Comparison of ENCODE assay signal across 9 cellular contexts in genomic region chr11:129846508-129847335, GRCh38. TPM values are rescaled to one million over a fixed set of nuclear protein-coding genes. Genes with fewer than 3 reads are reported as not detected.
DNase-seq lines count a peak whose midpoint lies in the region; ATAC-seq and TF ChIP-seq lines count a peak whose summit lies in the region.
"Had no signal": no experiment of that assay in that cellular context is flagged by ENCODE, and none has a peak within 500 bp of the region (broad histone marks: within the 10 kb centered on the region; RNA-seq: fewer than 3 reads in every experiment).

No MANE protein-coding gene starts in this region.

- H3K9me3 ChIP-seq in DND-41 (ENCODE audit: insufficient read depth, low read length, severe bottlenecking) (no peaks in the 10 kb centered on the region), MG63 (no peaks in the 10 kb centered on the region)

- no peak for TF ChIP-seq CTCF in DND-41 (IDR thresholded peaks at IDR 0.05; ENCODE audit: borderline replicate concordance, extremely low read depth, low read length, poor library complexity, severe bottlenecking)

- DNase-seq in DND-41 (no peak), MG63 (peak; percentile 37), amniotic epithelial cell (ENCODE audit: low read depth) (peak; percentile 98), myocyte (ENCODE audit: low read depth) (peak; percentile 92), NCI-H82 treated with DMSO at 0.1 percent for 48 hours (lab: John Stamatoyannopoulos, UW; ENCODE audit: unreplicated experiment) (no peak), NCI-H1436 treated with DMSO at 0.1 percent for 48 hours (lab: John Stamatoyannopoulos, UW) (no peak)
- DNase-seq: NCI-H345 had no signal

- H2AFZ ChIP-seq in DND-41 (ENCODE audit: low read depth, low read length): no peak overlapping the region

- no peak overlapping the region for H3K9ac ChIP-seq in DND-41 (ENCODE audit: low read depth, low read length)

- H3K36me3 ChIP-seq in DND-41 (ENCODE audit: insufficient read depth, low read length) (no peaks in the 10 kb centered on the region), MG63 (no peaks in the 10 kb centered on the region)

- H3K4me1 ChIP-seq in DND-41 (ENCODE audit: insufficient read depth, low read length): no peaks in the 10 kb centered on the region

- peak; percentile 92 for ATAC-seq in DND-41 (ENCODE audit: insufficient read depth, low read depth)
- ATAC-seq in GM18858 (IDR thresholded peaks at IDR 0.05; ENCODE audit: unreplicated experiment): no peak
- no peak for ATAC-seq in HG03175 (IDR thresholded peaks at IDR 0.05; ENCODE audit: unreplicated experiment)

- H3K27ac ChIP-seq in DND-41 (ENCODE audit: low read length): no peak overlapping the region

- H3K4me3 ChIP-seq in DND-41 (ENCODE audit: low read depth in 1 of 2, low read length in 2 of 2): no peak overlapping the region
- no peak overlapping the region for H3K4me3 ChIP-seq in MG63

- H4K20me1 ChIP-seq in DND-41 (ENCODE audit: insufficient read depth, low read length): no peaks in the 10 kb centered on the region

- H3K4me2 ChIP-seq in DND-41 (ENCODE audit: insufficient read depth, low read length): no peak overlapping the region

- H3K27me3 ChIP-seq in DND-41 (ENCODE audit: insufficient read depth, low read length, poor library complexity) (no peaks in the 10 kb centered on the region), MG63 (no peaks in the 10 kb centered on the region)

- no peaks in the 10 kb centered on the region for H3K79me2 ChIP-seq in DND-41 (ENCODE audit: insufficient read depth, low read length)

RNA-seq across cellular contexts. Expression of gene TMEM45B, which starts 31.1 kb away (rescaled TPM):
- total RNA-seq in MG63 (2014; rRNA removed; shearing (Covaris generic); ENCODE audit: low replicate concordance): not detected in 2 replicates
- total RNA-seq in myocyte: 0.19 TPM in 1 of 2 replicates, not detected in the other
- polyA plus RNA-seq in myocyte (2012): 0.08 TPM

RNA-seq across cellular contexts. Expression of gene NFRKB, which starts 48.7 kb away (rescaled TPM):
- total RNA-seq in MG63 (2014; rRNA removed; shearing (Covaris generic); ENCODE audit: low replicate concordance): 10.8 and 17.7 TPM in 2 replicates
- 20.6 and 25.1 TPM in 2 replicates for total RNA-seq in myocyte
- polyA plus RNA-seq in myocyte (2012): 11.4 TPM

Comparison
In these comparisons a context has a peak if more than half of its experiments do, and no peak if none do; other contexts are left out.
1. DNase-seq: peak in MG63 (single experiment), amniotic epithelial cell (single experiment) and myocyte (single experiment); none in DND-41 (single experiment), NCI-H82 treated with DMSO at 0.1 percent for 48 hours (single experiment) and NCI-H1436 treated with DMSO at 0.1 percent for 48 hours (single experiment).